ENCODE assay signal across 1 cellular context in genomic region chr6:2989332-2990178, GRCh38.
A peak's percentile ranks its signal among the peaks of the same experiment; 100 is the strongest.
TF ChIP-seq lines count a peak whose summit lies in the region.

No MANE protein-coding gene starts in this region.

TF ChIP-seq in HepG2, 621 proteins besides CTCF, POLR2A, EP300 and RAD21 (continued from another document and continues in another):
- TF ChIP-seq ATF3 (CRISPR knock-in tag; IDR thresholded peaks at IDR 0.05), result 0 out of 2 replicates have a peak, but pooled peaks have one; percentile 20
- TF ChIP-seq ATF7 (IDR thresholded peaks at IDR 0.05), result peak; percentile 88
- no peak for TF ChIP-seq ATF7 (CRISPR knock-in tag; IDR thresholded peaks at IDR 0.05)
- TF ChIP-seq ARNT (IDR thresholded peaks at IDR 0.05), result no peak
- TF ChIP-seq SIN3B (IDR thresholded peaks at IDR 0.05; ENCODE audit: low read length), result no peak; the same call in 1 of the 2 replicates
- TF ChIP-seq RXRB (CRISPR knock-in tag; IDR thresholded peaks at IDR 0.05; ENCODE audit: borderline replicate concordance), result peak; percentile 12
- TF ChIP-seq ZNF33A (CRISPR knock-in tag; IDR thresholded peaks at IDR 0.05; ENCODE audit: borderline replicate concordance), result no peak
- TF ChIP-seq ZBTB20 (CRISPR knock-in tag; IDR thresholded peaks at IDR 0.05; ENCODE audit: borderline replicate concordance, low read depth), result peak; percentile 48
- no peak for TF ChIP-seq ZNF460 (CRISPR knock-in tag; IDR thresholded peaks at IDR 0.05; ENCODE audit: borderline replicate concordance)
- no peak for TF ChIP-seq ZFP41 (CRISPR knock-in tag; IDR thresholded peaks at IDR 0.05; ENCODE audit: borderline replicate concordance)
- TF ChIP-seq STAG1 (CRISPR knock-in tag; IDR thresholded peaks at IDR 0.05), result no peak
- TF ChIP-seq SOX5 (CRISPR knock-in tag; IDR thresholded peaks at IDR 0.05; ENCODE audit: borderline replicate concordance), result peak; percentile 51
- peak; percentile 62 for TF ChIP-seq CREB1 (IDR thresholded peaks at IDR 0.05)
- peak; percentile 83 for TF ChIP-seq CREB1 (CRISPR knock-in tag; IDR thresholded peaks at IDR 0.05)
- 0 out of 2 replicates have a peak, but pooled peaks have one; percentile 42 for TF ChIP-seq ZNF441 (CRISPR knock-in tag; IDR thresholded peaks at IDR 0.05; ENCODE audit: borderline replicate concordance)
- peak; percentile 54 for TF ChIP-seq PHF8 (CRISPR knock-in tag; IDR thresholded peaks at IDR 0.05)
- TF ChIP-seq BORCS8-MEF2B (CRISPR knock-in tag; IDR thresholded peaks at IDR 0.05), result peak; percentile 59; the same call in 1 of the 2 replicates
- TF ChIP-seq ZNF841 (CRISPR knock-in tag; IDR thresholded peaks at IDR 0.05; ENCODE audit: borderline replicate concordance), result 0 out of 2 replicates have a peak, but pooled peaks have one; percentile 22
- peak; percentile 97 for TF ChIP-seq MXI1 (IDR thresholded peaks at IDR 0.05; ENCODE audit: borderline replicate concordance, low read depth, low read length)
- 0 out of 2 replicates have a peak, but pooled peaks have one; percentile 74 for TF ChIP-seq ZMAT3 (CRISPR knock-in tag; conservative IDR thresholded peaks at IDR 0.05)
- TF ChIP-seq ZNF768 (CRISPR knock-in tag; IDR thresholded peaks at IDR 0.05), result no peak
- peak; percentile 13; the same call in 1 of the 2 replicates for TF ChIP-seq SSRP1 (CRISPR knock-in tag; IDR thresholded peaks at IDR 0.05)
- TF ChIP-seq NONO (IDR thresholded peaks at IDR 0.05), result peak; percentile 95; the same call in 1 of the 2 replicates
- no peak for TF ChIP-seq NONO (CRISPR knock-in tag; conservative IDR thresholded peaks at IDR 0.05)
- 0 out of 2 replicates have a peak, but pooled peaks have one; percentile 33 for TF ChIP-seq ZNF678 (CRISPR knock-in tag; IDR thresholded peaks at IDR 0.05)
- TF ChIP-seq NFIC (IDR thresholded peaks at IDR 0.05; ENCODE audit: low read length), result 0 out of 2 replicates have a peak, but pooled peaks have one; percentile 63
- no peak for TF ChIP-seq ZNF446 (CRISPR knock-in tag; IDR thresholded peaks at IDR 0.05)
- TF ChIP-seq FOXC1 (CRISPR knock-in tag; IDR thresholded peaks at IDR 0.05; ENCODE audit: borderline replicate concordance), result peak; percentile 50; the same call in 1 of the 2 replicates
- TF ChIP-seq TMF1 (CRISPR knock-in tag; IDR thresholded peaks at IDR 0.05; ENCODE audit: low read depth), result no peak
- no peak for TF ChIP-seq ATAD3A (CRISPR knock-in tag; IDR thresholded peaks at IDR 0.05)
- TF ChIP-seq HINFP (CRISPR knock-in tag; IDR thresholded peaks at IDR 0.05; ENCODE audit: low read depth), result no peak
- TF ChIP-seq ZHX1 (CRISPR knock-in tag; IDR thresholded peaks at IDR 0.05; ENCODE audit: low read depth), result no peak
- no peak for TF ChIP-seq ZNF850 (CRISPR knock-in tag; conservative IDR thresholded peaks at IDR 0.05)
- no peak; the same call in none of the 2 replicates for TF ChIP-seq ZNF224 (CRISPR knock-in tag; IDR thresholded peaks at IDR 0.05)
- no peak for TF ChIP-seq ZBTB10 (CRISPR knock-in tag; IDR thresholded peaks at IDR 0.05; ENCODE audit: borderline replicate concordance)
- no peak for TF ChIP-seq ZNF280B (CRISPR knock-in tag; IDR thresholded peaks at IDR 0.05; ENCODE audit: borderline replicate concordance)
- peak; percentile 68; the same call in 1 of the 2 replicates for TF ChIP-seq KMT2A (CRISPR knock-in tag; IDR thresholded peaks at IDR 0.05)
- peak; percentile 84; the same call in 1 of the 2 replicates for TF ChIP-seq SMAD3 (CRISPR knock-in tag; IDR thresholded peaks at IDR 0.05)
- no peak for TF ChIP-seq NBN (conservative IDR thresholded peaks at IDR 0.05)
- peak; percentile 70; the same call in 1 of the 2 replicates for TF ChIP-seq KDM2A (CRISPR knock-in tag; IDR thresholded peaks at IDR 0.05; ENCODE audit: borderline replicate concordance, low read depth)
- TF ChIP-seq RORA (CRISPR knock-in tag; IDR thresholded peaks at IDR 0.05), result no peak; the same call in 1 of the 2 replicates
- no peak for TF ChIP-seq E2F2 (CRISPR knock-in tag; IDR thresholded peaks at IDR 0.05; ENCODE audit: borderline replicate concordance)
- TF ChIP-seq POGK (CRISPR knock-in tag; conservative IDR thresholded peaks at IDR 0.05), result peak; percentile 61; the same call in 1 of the 2 replicates
- TF ChIP-seq TARDBP (CRISPR knock-in tag; IDR thresholded peaks at IDR 0.05), result 0 out of 2 replicates have a peak, but pooled peaks have one; percentile 22
- TF ChIP-seq BCL6 (CRISPR knock-in tag; IDR thresholded peaks at IDR 0.05), result peak; percentile 47; the same call in 1 of the 2 replicates
- peak; percentile 54; the same call in 1 of the 2 replicates for TF ChIP-seq ZNF605 (CRISPR knock-in tag; IDR thresholded peaks at IDR 0.05)
- TF ChIP-seq ZFP37 (CRISPR knock-in tag; IDR thresholded peaks at IDR 0.05; ENCODE audit: borderline replicate concordance), result no peak
- TF ChIP-seq ZNF670 (CRISPR knock-in tag; IDR thresholded peaks at IDR 0.05; ENCODE audit: borderline replicate concordance), result no peak
- TF ChIP-seq TEF (CRISPR knock-in tag; IDR thresholded peaks at IDR 0.05), result no peak
- no peak for TF ChIP-seq ZNF746 (CRISPR knock-in tag; IDR thresholded peaks at IDR 0.05)
- no peak for TF ChIP-seq ZNF788 (CRISPR knock-in tag; IDR thresholded peaks at IDR 0.05; ENCODE audit: borderline replicate concordance)
- TF ChIP-seq ZNF343 (CRISPR knock-in tag; IDR thresholded peaks at IDR 0.05), result no peak
- no peak; the same call in 1 of the 2 replicates for TF ChIP-seq HOXA3 (CRISPR knock-in tag; IDR thresholded peaks at IDR 0.05)
- peak; percentile 40; the same call in 1 of the 2 replicates for TF ChIP-seq NCOR1 (IDR thresholded peaks at IDR 0.05; ENCODE audit: borderline replicate concordance, low read length)
- peak; percentile 87 for TF ChIP-seq POLR2G (IDR thresholded peaks at IDR 0.05; ENCODE audit: low read depth, low read length)
